ENCODE assay signal across 10 cellular contexts in genomic region chr15:34628577-34629152, GRCh38.
"Had no signal": no experiment of that assay in that cellular context is flagged by ENCODE, and none has a peak within 500 bp of the region (broad histone marks: within the 10 kb centered on the region; RNA-seq: fewer than 3 reads in every experiment).

No MANE protein-coding gene starts in this region.

- H3K4me3 ChIP-seq: thoracic aorta had no signal

- ATAC-seq: natural killer cell treated with Interleukin-12 subunit alpha and Interleukin-12 subunit beta and Interleukin-15 and Interleukin-18, amount 100 ng/mL, for 72 hours; stimulated activated effector memory CD8-positive, alpha-beta T cell treated with anti-CD3 and anti-CD28 coated beads, Interleukin-12 subunit alpha, Interleukin-12 subunit beta, amount 100 ng/mL, for 72 hours had no signal

- DNase-seq: activated CD4-positive, alpha-beta T cell treated with anti-CD3 and anti-CD28 coated beads, Interleukin-2, amount 50 U/mL, for 1 hour; activated CD8-positive, alpha-beta memory T cell treated with anti-CD3 and anti-CD28 coated beads for 24 hours; activated gamma-delta T cell treated with Interleukin-2 at 50 U/mL for 16 hours; brain microvascular endothelial cell; cerebellar nuclear complex; hippocampal formation; T1000 had no signal

- H3K9me3 ChIP-seq: thoracic aorta had no signal

- H3K36me3 ChIP-seq: brain microvascular endothelial cell, thoracic aorta had no signal

- H3K27me3 ChIP-seq: brain microvascular endothelial cell had no signal

- H3K27ac ChIP-seq: brain microvascular endothelial cell, thoracic aorta had no signal
